Comparison of ENCODE assay signal across 22 cellular contexts in the genomic region with DNA sequence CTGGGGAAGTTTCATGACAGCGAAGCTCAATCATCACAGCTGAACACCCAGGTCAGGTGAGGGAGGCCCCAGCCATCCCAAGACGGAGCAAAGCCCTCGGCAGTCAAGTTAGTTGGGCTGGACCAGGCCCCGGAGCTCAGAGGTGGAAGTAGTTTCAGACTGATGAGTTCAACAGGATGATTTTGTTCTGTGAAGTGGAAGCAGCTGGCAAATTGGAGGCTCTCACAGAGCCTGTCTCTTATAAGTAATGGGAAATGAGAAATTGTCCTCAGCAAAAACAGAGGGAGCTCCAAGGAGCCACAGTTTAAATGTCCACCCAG.
"Had no signal": no experiment of that assay in that cellular context is flagged by ENCODE, and none has a peak within 500 bp of the region (broad histone marks: within the 10 kb centered on the region; RNA-seq: fewer than 3 reads in every experiment).

No MANE protein-coding gene starts in this region.

- DNase-seq: activated CD4-positive, alpha-beta memory T cell treated with anti-CD3 and anti-CD28 coated beads, Interleukin-2, amount 10 ng/mL, durations not matched to agents 7 days and 5 days; activated CD4-positive, alpha-beta T cell treated with anti-CD3 and anti-CD28 coated beads for 36 hours; activated CD4-positive, alpha-beta T cell treated with anti-CD3 and anti-CD28 coated beads, Interleukin-2, amount 50 U/mL, for 1 hour; activated CD4-positive, CD25-positive, alpha-beta regulatory T cell; activated naive CD4-positive, alpha-beta T cell treated with anti-CD3 and anti-CD28 coated beads, Interleukin-2, amount 50 U/mL, for 16 hours; activated T-cell treated with anti-CD3 and anti-CD28 coated beads for 4 hours; activated T-cell treated with anti-CD3 and anti-CD28 coated beads, Interleukin-2, amount 50 U/mL, for 48 hours; aorta; Karpas-422; MM.1S; NCI-H1105 treated with DMSO at 0.1 percent for 48 hours; NCI-H1436 treated with DMSO at 0.1 percent for 48 hours; NCI-H187; NCI-H2081; NCI-H510A treated with DMSO at 0.1 percent for 48 hours; NCI-H69; NK-92 treated with Interleukin-12 subunit alpha and Interleukin-12 subunit beta, amount 100 ng/mL, for 24 hours; SIG-M5; T-helper 17 cell; T-helper 9 cell had no signal

- ATAC-seq: activated CD4-positive, alpha-beta T cell treated with anti-CD3 and anti-CD28 coated beads for 36 hours; activated T-helper 17 cell treated with anti-CD3 and anti-CD28 coated beads, Interleukin-2, amount 50 U/mL, for 72 hours; K562; T-helper 17 cell had no signal

- H3K4me3 ChIP-seq: K562 had no signal
